ENCODE assay signal across 1 cellular context in genomic region chr6:47098570-47098993, GRCh38.
TF ChIP-seq lines count a peak whose summit lies in the region.

No MANE protein-coding gene starts in this region.

TF ChIP-seq in IMR-90, 13 proteins besides CTCF, POLR2A, EP300 and RAD21:
- no peak for TF ChIP-seq ELK1 (IDR thresholded peaks at IDR 0.05; ENCODE audit: borderline replicate concordance, low read depth, low read length)
- TF ChIP-seq CEBPB (IDR thresholded peaks at IDR 0.05; ENCODE audit: low read depth, low read length): peak; percentile 70; the same call in 1 of the 2 replicates
TF ChIP-seq in IMR-90: peak in this region for 1.
